1 cellular context compared by ENCODE assay signal in genomic region chr7:66099232-66099550, GRCh38.
TF ChIP-seq lines count a peak whose summit lies in the region.

No MANE protein-coding gene starts in this region.

TF ChIP-seq in endothelial cell of umbilical vein, 7 proteins besides CTCF, POLR2A, EP300 and RAD21:
- TF ChIP-seq MAX (IDR thresholded peaks at IDR 0.05; ENCODE audit: insufficient read depth, insufficient read length) = no peak
- TF ChIP-seq JUN (IDR thresholded peaks at IDR 0.05; ENCODE audit: borderline replicate concordance, insufficient read depth, insufficient read length, low read depth) = no peak
- TF ChIP-seq POLR2AphosphoS5 (IDR thresholded peaks at IDR 0.05; ENCODE audit: insufficient read depth, low read depth, low read length) = no peak
- no peak for TF ChIP-seq EZH2 (IDR thresholded peaks at IDR 0.05; ENCODE audit: borderline replicate concordance, low read depth, low read length, severe bottlenecking)
- TF ChIP-seq MYC (IDR thresholded peaks at IDR 0.05; ENCODE audit: low read depth, low read length) = no peak
- no peak for TF ChIP-seq GATA2 (IDR thresholded peaks at IDR 0.05; ENCODE audit: insufficient read depth, insufficient read length, low read depth, low read length)
- no peak for TF ChIP-seq FOS (IDR thresholded peaks at IDR 0.05; ENCODE audit: borderline replicate concordance, insufficient read depth, low read length)
TF ChIP-seq in endothelial cell of umbilical vein: peak in this region for 0.
